Comparison of ENCODE assay signal across 20 cellular contexts in genomic region chr21:41803316-41803715, GRCh38. TPM values are rescaled to one million over a fixed set of nuclear protein-coding genes. Genes with fewer than 3 reads are reported as not detected.
"Had no signal": no experiment of that assay in that cellular context is flagged by ENCODE, and none has a peak within 500 bp of the region (broad histone marks: within the 10 kb centered on the region; RNA-seq: fewer than 3 reads in every experiment).

No MANE protein-coding gene starts in this region.

- H3K4me3 Mint-ChIP-seq: activated CD4-positive, alpha-beta memory T cell treated with anti-CD3 and anti-CD28 coated beads for 36 hours; activated CD8-positive, alpha-beta memory T cell treated with anti-CD3 and anti-CD28 coated beads, Interleukin-2, amount 10 ng/mL, durations not matched to agents 7 days and 5 days; activated T-cell treated with anti-CD3 and anti-CD28 coated beads, Interleukin-2, amount 50 U/mL, for 24 hours; immature natural killer cell; naive thymus-derived CD4-positive, alpha-beta T cell had no signal

- DNase-seq: activated CD4-positive, alpha-beta memory T cell treated with anti-CD3 and anti-CD28 coated beads for 36 hours; activated CD8-positive, alpha-beta memory T cell treated with anti-CD3 and anti-CD28 coated beads, Interleukin-2, amount 10 ng/mL, durations not matched to agents 7 days and 5 days; activated effector memory CD4-positive, alpha-beta T cell treated with Interleukin-2 at 50 U/mL for 16 hours; activated naive CD4-positive, alpha-beta T cell treated with anti-CD3 and anti-CD28 coated beads, Interleukin-2, amount 50 U/mL, for 16 hours; activated T-cell treated with anti-CD3 and anti-CD28 coated beads, Interleukin-2, amount 50 U/mL, for 24 hours; foreskin keratinocyte; immature natural killer cell; naive thymus-derived CD4-positive, alpha-beta T cell; pancreas; retina; stimulated activated CD4-positive, alpha-beta T cell treated with anti-CD3 and anti-CD28 coated beads, Interleukin-4, amount 100 ng/mL, for 24 hours; stimulated activated CD8-positive, alpha-beta memory T cell treated with anti-CD3 and anti-CD28 coated beads, Interleukin-4, amount 100 ng/mL, for 48 hours; stimulated activated naive CD4-positive, alpha-beta T cell treated with Interleukin-2 at 50 U/mL for 16 hours; trophoblast cell had no signal

- ATAC-seq: activated CD8-positive, alpha-beta memory T cell treated with anti-CD3 and anti-CD28 coated beads, Interleukin-2, amount 10 ng/mL, durations not matched to agents 7 days and 5 days; foreskin keratinocyte; left colon; naive thymus-derived CD4-positive, alpha-beta T cell had no signal

- H3K4me3 ChIP-seq: adrenal gland, lung, pancreas, skin epidermis had no signal

- H3K4me1 ChIP-seq: adrenal gland, foreskin keratinocyte, pancreas had no signal

- H3K27ac Mint-ChIP-seq: activated CD4-positive, alpha-beta memory T cell treated with anti-CD3 and anti-CD28 coated beads for 36 hours; activated CD8-positive, alpha-beta memory T cell treated with anti-CD3 and anti-CD28 coated beads, Interleukin-2, amount 10 ng/mL, durations not matched to agents 7 days and 5 days; immature natural killer cell; naive thymus-derived CD4-positive, alpha-beta T cell had no signal

- H3K27ac ChIP-seq: foreskin keratinocyte, pancreas had no signal

- H3K9me3 Mint-ChIP-seq: activated CD4-positive, alpha-beta memory T cell treated with anti-CD3 and anti-CD28 coated beads for 36 hours had no signal

- H3K9me3 ChIP-seq: adrenal gland, pancreas had no signal

- H3K27me3 ChIP-seq: adrenal gland, foreskin keratinocyte, pancreas had no signal

- H3K27me3 Mint-ChIP-seq: activated CD4-positive, alpha-beta memory T cell treated with anti-CD3 and anti-CD28 coated beads for 36 hours; activated CD8-positive, alpha-beta memory T cell treated with anti-CD3 and anti-CD28 coated beads, Interleukin-2, amount 10 ng/mL, durations not matched to agents 7 days and 5 days; activated T-cell treated with anti-CD3 and anti-CD28 coated beads, Interleukin-2, amount 50 U/mL, for 24 hours; naive thymus-derived CD4-positive, alpha-beta T cell had no signal

RNA-seq across cellular contexts. Expression of gene RIPK4, which starts 36.5 kb away (rescaled TPM):
- total RNA-seq: activated CD8-positive, alpha-beta memory T cell treated with anti-CD3 and anti-CD28 coated beads, Interleukin-2, amount 10 ng/mL, durations not matched to agents 7 days and 5 days; endothelial cell of umbilical vein; T-helper 1 cell treated with Interleukin-12 subunit alpha and Interleukin-12 subunit beta and Interleukin-4 antibody, amounts not matched to agents 30 ng/mL and 1 ng/mL, for 36 hours had no signal
